ENCODE assay signal across 1 cellular context in genomic region chr6:157787080-157787479, GRCh38.
A peak's percentile ranks its signal among the peaks of the same experiment; 100 is the strongest.
TF ChIP-seq lines count a peak whose summit lies in the region.

No MANE protein-coding gene starts in this region.

TF ChIP-seq in HepG2, 621 proteins besides CTCF, POLR2A, EP300 and RAD21 (continued from another document and continues in another):
- TF ChIP-seq, protein P1, sequence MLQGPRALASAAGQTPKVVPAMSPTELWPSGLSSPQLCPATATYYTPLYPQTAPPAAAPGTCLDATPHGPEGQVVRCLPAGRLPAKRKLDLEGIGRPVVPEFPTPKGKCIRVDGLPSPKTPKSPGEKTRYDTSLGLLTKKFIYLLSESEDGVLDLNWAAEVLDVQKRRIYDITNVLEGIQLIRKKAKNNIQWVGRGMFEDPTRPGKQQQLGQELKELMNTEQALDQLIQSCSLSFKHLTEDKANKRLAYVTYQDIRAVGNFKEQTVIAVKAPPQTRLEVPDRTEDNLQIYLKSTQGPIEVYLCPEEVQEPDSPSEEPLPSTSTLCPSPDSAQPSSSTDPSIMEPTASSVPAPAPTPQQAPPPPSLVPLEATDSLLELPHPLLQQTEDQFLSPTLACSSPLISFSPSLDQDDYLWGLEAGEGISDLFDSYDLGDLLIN (CRISPR knock-in tag; IDR thresholded peaks at IDR 0.05; ENCODE audit: borderline replicate concordance), result no peak
- TF ChIP-seq IRF2 (CRISPR knock-in tag; IDR thresholded peaks at IDR 0.05) (0 out of 2 replicates have a peak, but pooled peaks have one; percentile 17), ZNF878 (CRISPR knock-in tag; IDR thresholded peaks at IDR 0.05) (no peak), LCORL (IDR thresholded peaks at IDR 0.05) (no peak), LCORL (CRISPR knock-in tag; IDR thresholded peaks at IDR 0.05) (0 out of 2 replicates have a peak, but pooled peaks have one; percentile 28), NCOR1 (IDR thresholded peaks at IDR 0.05; ENCODE audit: borderline replicate concordance, low read length) (peak; percentile 83), IKZF4 (CRISPR knock-in tag; IDR thresholded peaks at IDR 0.05; ENCODE audit: borderline replicate concordance, low read depth, not compliant biosample characterization) (no peak), ZNF605 (CRISPR knock-in tag; IDR thresholded peaks at IDR 0.05) (0 out of 2 replicates have a peak, but pooled peaks have one; percentile 41), ZFP82 (CRISPR knock-in tag; IDR thresholded peaks at IDR 0.05; ENCODE audit: borderline replicate concordance) (no peak), MLLT10 (CRISPR knock-in tag; IDR thresholded peaks at IDR 0.05) (no peak), ZBTB10 (CRISPR knock-in tag; IDR thresholded peaks at IDR 0.05; ENCODE audit: borderline replicate concordance) (no peak), HOXA7 (CRISPR knock-in tag; IDR thresholded peaks at IDR 0.05) (no peak), THAP11 (CRISPR knock-in tag; IDR thresholded peaks at IDR 0.05) (peak; percentile 50; the same call in 1 of the 2 replicates), NRL (CRISPR knock-in tag; IDR thresholded peaks at IDR 0.05; ENCODE audit: borderline replicate concordance) (no peak), ZNF331 (CRISPR knock-in tag; IDR thresholded peaks at IDR 0.05) (peak; percentile 45; the same call in 1 of the 2 replicates), HOXA9 (CRISPR knock-in tag; IDR thresholded peaks at IDR 0.05; ENCODE audit: borderline replicate concordance) (no peak), ZNF776 (CRISPR knock-in tag; IDR thresholded peaks at IDR 0.05) (no peak), ZNF780A (CRISPR knock-in tag; IDR thresholded peaks at IDR 0.05) (no peak), NFKB2 (CRISPR knock-in tag; IDR thresholded peaks at IDR 0.05; ENCODE audit: borderline replicate concordance) (no peak), ARID5B (CRISPR knock-in tag; IDR thresholded peaks at IDR 0.05) (peak; percentile 77), FOXM1 (CRISPR knock-in tag; IDR thresholded peaks at IDR 0.05) (no peak), SETDB1 (CRISPR knock-in tag; IDR thresholded peaks at IDR 0.05; ENCODE audit: borderline replicate concordance) (no peak), ZSCAN12 (CRISPR knock-in tag; IDR thresholded peaks at IDR 0.05) (no peak), ZNF841 (CRISPR knock-in tag; IDR thresholded peaks at IDR 0.05; ENCODE audit: borderline replicate concordance) (no peak), HNF4G (IDR thresholded peaks at IDR 0.05; ENCODE audit: borderline replicate concordance, low read depth, low read length) (peak; percentile 89), HNF4G (CRISPR knock-in tag; IDR thresholded peaks at IDR 0.05; ENCODE audit: borderline replicate concordance, low read depth) (peak; percentile 86), CREM (IDR thresholded peaks at IDR 0.05) (no peak), CREM (CRISPR knock-in tag; IDR thresholded peaks at IDR 0.05) (no peak), ATAD3A (CRISPR knock-in tag; IDR thresholded peaks at IDR 0.05) (no peak), AKNA (CRISPR knock-in tag; IDR thresholded peaks at IDR 0.05; ENCODE audit: borderline replicate concordance) (no peak), ZNF3 (CRISPR knock-in tag; IDR thresholded peaks at IDR 0.05) (no peak), ZXDC (CRISPR knock-in tag; IDR thresholded peaks at IDR 0.05) (no peak), TEAD2 (CRISPR knock-in tag; IDR thresholded peaks at IDR 0.05) (no peak), ZFYVE20 (CRISPR knock-in tag; IDR thresholded peaks at IDR 0.05; ENCODE audit: borderline replicate concordance, low read depth) (no peak), ZNF430 (CRISPR knock-in tag; IDR thresholded peaks at IDR 0.05) (no peak), REXO4 (CRISPR knock-in tag; IDR thresholded peaks at IDR 0.05; ENCODE audit: borderline replicate concordance) (no peak), ZFP36L2 (CRISPR knock-in tag; IDR thresholded peaks at IDR 0.05) (no peak), ESRRA (CRISPR knock-in tag; IDR thresholded peaks at IDR 0.05; ENCODE audit: low read depth) (no peak), GABPA (IDR thresholded peaks at IDR 0.05; ENCODE audit: low read depth, low read length) (no peak), GABPA (CRISPR knock-in tag; IDR thresholded peaks at IDR 0.05; ENCODE audit: low read depth) (0 out of 2 replicates have a peak, but pooled peaks have one; percentile 25), NBN (conservative IDR thresholded peaks at IDR 0.05) (no peak), JUND (CRISPR knock-in tag; IDR thresholded peaks at IDR 0.05) (no peak), ZZZ3 (CRISPR knock-in tag; IDR thresholded peaks at IDR 0.05; ENCODE audit: borderline replicate concordance) (no peak), CEBPB (IDR thresholded peaks at IDR 0.05; ENCODE audit: borderline replicate concordance, low read depth, low read length) (peak; percentile 90), SMAD3 (CRISPR knock-in tag; IDR thresholded peaks at IDR 0.05) (no peak), HIVEP1 (CRISPR knock-in tag; IDR thresholded peaks at IDR 0.05) (no peak), TOE1 (CRISPR knock-in tag; IDR thresholded peaks at IDR 0.05) (no peak), KMT2B (CRISPR knock-in tag; IDR thresholded peaks at IDR 0.05) (no peak)
- TF ChIP-seq, protein P2, sequence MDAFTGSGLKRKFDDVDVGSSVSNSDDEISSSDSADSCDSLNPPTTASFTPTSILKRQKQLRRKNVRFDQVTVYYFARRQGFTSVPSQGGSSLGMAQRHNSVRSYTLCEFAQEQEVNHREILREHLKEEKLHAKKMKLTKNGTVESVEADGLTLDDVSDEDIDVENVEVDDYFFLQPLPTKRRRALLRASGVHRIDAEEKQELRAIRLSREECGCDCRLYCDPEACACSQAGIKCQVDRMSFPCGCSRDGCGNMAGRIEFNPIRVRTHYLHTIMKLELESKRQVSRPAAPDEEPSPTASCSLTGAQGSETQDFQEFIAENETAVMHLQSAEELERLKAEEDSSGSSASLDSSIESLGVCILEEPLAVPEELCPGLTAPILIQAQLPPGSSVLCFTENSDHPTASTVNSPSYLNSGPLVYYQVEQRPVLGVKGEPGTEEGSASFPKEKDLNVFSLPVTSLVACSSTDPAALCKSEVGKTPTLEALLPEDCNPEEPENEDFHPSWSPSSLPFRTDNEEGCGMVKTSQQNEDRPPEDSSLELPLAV (CRISPR knock-in tag; conservative IDR thresholded peaks at IDR 0.05; ENCODE audit: low read depth), result no peak
- TF ChIP-seq, protein P3, sequence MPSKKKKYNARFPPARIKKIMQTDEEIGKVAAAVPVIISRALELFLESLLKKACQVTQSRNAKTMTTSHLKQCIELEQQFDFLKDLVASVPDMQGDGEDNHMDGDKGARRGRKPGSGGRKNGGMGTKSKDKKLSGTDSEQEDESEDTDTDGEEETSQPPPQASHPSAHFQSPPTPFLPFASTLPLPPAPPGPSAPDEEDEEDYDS (CRISPR knock-in tag; IDR thresholded peaks at IDR 0.05), result no peak
- TF ChIP-seq, protein P4, sequence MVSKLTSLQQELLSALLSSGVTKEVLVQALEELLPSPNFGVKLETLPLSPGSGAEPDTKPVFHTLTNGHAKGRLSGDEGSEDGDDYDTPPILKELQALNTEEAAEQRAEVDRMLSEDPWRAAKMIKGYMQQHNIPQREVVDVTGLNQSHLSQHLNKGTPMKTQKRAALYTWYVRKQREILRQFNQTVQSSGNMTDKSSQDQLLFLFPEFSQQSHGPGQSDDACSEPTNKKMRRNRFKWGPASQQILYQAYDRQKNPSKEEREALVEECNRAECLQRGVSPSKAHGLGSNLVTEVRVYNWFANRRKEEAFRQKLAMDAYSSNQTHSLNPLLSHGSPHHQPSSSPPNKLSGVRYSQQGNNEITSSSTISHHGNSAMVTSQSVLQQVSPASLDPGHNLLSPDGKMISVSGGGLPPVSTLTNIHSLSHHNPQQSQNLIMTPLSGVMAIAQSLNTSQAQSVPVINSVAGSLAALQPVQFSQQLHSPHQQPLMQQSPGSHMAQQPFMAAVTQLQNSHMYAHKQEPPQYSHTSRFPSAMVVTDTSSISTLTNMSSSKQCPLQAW (CRISPR knock-in tag; IDR thresholded peaks at IDR 0.05), result no peak
